15 cellular contexts compared by ENCODE assay signal in genomic region chr19:4431808-4432674, GRCh38. TPM values are rescaled to one million over a fixed set of nuclear protein-coding genes. Genes with fewer than 3 reads are reported as not detected.
DNase-seq lines count a peak whose midpoint lies in the region; ATAC-seq and TF ChIP-seq lines count a peak whose summit lies in the region.
"Had no signal": no experiment of that assay in that cellular context is flagged by ENCODE, and none has a peak within 500 bp of the region (broad histone marks: within the 10 kb centered on the region; RNA-seq: fewer than 3 reads in every experiment).

No MANE protein-coding gene starts in this region.

- H3K23ac ChIP-seq in mesendoderm (ENCODE audit: low read length): no peak overlapping the region

- H3K56ac ChIP-seq in mesendoderm (ENCODE audit: low read length): no peak overlapping the region

- H2BK120ac ChIP-seq in mesendoderm (ENCODE audit: low read depth, low read length): no peak overlapping the region

- H3K4me2 ChIP-seq in mesendoderm (ENCODE audit: low read length): no peak overlapping the region
- H3K4me2 ChIP-seq: A549 had no signal

- TF ChIP-seq CTCF in right atrium auricular region (IDR thresholded peaks at IDR 0.05) (no peak), heart right ventricle (IDR thresholded peaks at IDR 0.05) (no peak)

- no peak overlapping the region for H3K4me3 Mint-ChIP-seq in T-helper 2 cell treated with Interferon-gamma antibody and Interleukin-4, amounts not matched to agents 5 μg/mL and 100 μg/mL, for 36 hours
- H3K4me3 Mint-ChIP-seq: activated naive CD8-positive, alpha-beta T cell; nephron had no signal

- H3K4me1 ChIP-seq in right atrium auricular region (no peaks in the 10 kb centered on the region), heart right ventricle (peaks cover 0 to 23% (median 0%) of the 10 kb centered on the region in 9 donors), mesendoderm (ENCODE audit: control insufficient read depth, low read depth, low read length) (no peaks in the 10 kb centered on the region)
- H3K4me1 ChIP-seq: A549 had no signal

- peaks cover 6% of the 10 kb centered on the region for H3K79me1 ChIP-seq in mesendoderm (ENCODE audit: low read length)

- no peaks in the 10 kb centered on the region for H3K27me3 Mint-ChIP-seq in T-helper 2 cell treated with Interferon-gamma antibody and Interleukin-4, amounts not matched to agents 5 μg/mL and 100 μg/mL, for 36 hours (ENCODE audit: low read depth)
- H3K27me3 Mint-ChIP-seq: activated naive CD8-positive, alpha-beta T cell had no signal

- H4K5ac ChIP-seq in mesendoderm (ENCODE audit: low read length): no peak overlapping the region

- H3K36me3 Mint-ChIP-seq in T-helper 2 cell treated with Interferon-gamma antibody and Interleukin-4, amounts not matched to agents 5 μg/mL and 100 μg/mL, for 36 hours (ENCODE audit: low read depth): peaks cover 47% of the 10 kb centered on the region

- H3K27me3 ChIP-seq in right atrium auricular region: no peaks in the 10 kb centered on the region
- H3K27me3 ChIP-seq in heart right ventricle: no peaks in the 10 kb centered on the region
- no peaks in the 10 kb centered on the region for H3K27me3 ChIP-seq in mesendoderm (ENCODE audit: insufficient read depth, low read length, poor library complexity)

- 90 to 93% methylated on average over 26 of the region's 26 CpGs for WGBS in heart right ventricle, 2 donors
- no CpG with 5 or more reads among the region's 26 CpGs for WGBS in mesendoderm (ENCODE audit: extremely low coverage, insufficient coverage, low lambda C conversion rate)

- H3K9me3 Mint-ChIP-seq in T-helper 2 cell treated with Interferon-gamma antibody and Interleukin-4, amounts not matched to agents 5 μg/mL and 100 μg/mL, for 36 hours: no peaks in the 10 kb centered on the region
- H3K9me3 Mint-ChIP-seq: nephron had no signal

- H3K36me3 ChIP-seq in right atrium auricular region: no peaks in the 10 kb centered on the region
- peaks cover 0 to 67% (median 3%) of the 10 kb centered on the region in 9 donors for H3K36me3 ChIP-seq in heart right ventricle
- H3K36me3 ChIP-seq in mesendoderm (ENCODE audit: control insufficient read depth, insufficient read depth, low read length): peaks cover 32% of the 10 kb centered on the region

- H3K79me2 ChIP-seq in mesendoderm (ENCODE audit: control insufficient read depth, insufficient read depth, low read length): peaks cover 5% of the 10 kb centered on the region

- H3K9ac ChIP-seq in mesendoderm (ENCODE audit: low read length): no peak overlapping the region

- H3K4me1 Mint-ChIP-seq in T-helper 2 cell treated with Interferon-gamma antibody and Interleukin-4, amounts not matched to agents 5 μg/mL and 100 μg/mL, for 36 hours (ENCODE audit: low read depth): no peaks in the 10 kb centered on the region

- H3K4me3 ChIP-seq in right atrium auricular region (no peak overlapping the region), heart right ventricle (peak overlapping the region in 1 of 10 donors; percentile 16), mesendoderm (ENCODE audit: low read length) (no peak overlapping the region)
- H3K4me3 ChIP-seq: A549 had no signal

- H3K4ac ChIP-seq in mesendoderm (ENCODE audit: low read depth, low read length): no peak overlapping the region

- no peak overlapping the region for H4K8ac ChIP-seq in mesendoderm (ENCODE audit: low read depth, low read length)

- H3K27ac Mint-ChIP-seq in T-helper 2 cell treated with Interferon-gamma antibody and Interleukin-4, amounts not matched to agents 5 μg/mL and 100 μg/mL, for 36 hours: no peak overlapping the region
- H3K27ac Mint-ChIP-seq: activated naive CD8-positive, alpha-beta T cell; nephron had no signal

- no peak overlapping the region for H3K18ac ChIP-seq in mesendoderm (ENCODE audit: low read length)

- no peak overlapping the region for H2AK5ac ChIP-seq in mesendoderm (ENCODE audit: low read length)

- intact Hi-C loops in Right ventricle myocardium superior (cut with DNase I): no loop called here
- intact Hi-C loops in heart right ventricle (cut with DNase I): no loop called here

- DNase-seq in Right ventricle myocardium superior (no peak), right atrium auricular region (ENCODE audit: low spot score) (no peak), NOMO-1 (lab: John Stamatoyannopoulos, UW; ENCODE audit: unreplicated experiment in 2 of 2) (peak; percentile 73 to 76), heart right ventricle (no peak), superior temporal gyrus (ENCODE audit: extremely low spot score) (peak; percentile 25), mesendoderm (no peak)
- DNase-seq in T-helper 2 cell treated with Interferon-gamma antibody and Interleukin-4, amounts not matched to agents 5 μg/mL and 100 μg/mL, for 36 hours (ENCODE audit: low spot score): no peak
- DNase-seq: DND-41, NCI-H2029 treated with DMSO at 0.1 percent for 48 hours, small intestine, T1000 had no signal

- no peak overlapping the region for H2BK5ac ChIP-seq in mesendoderm (ENCODE audit: low read length)

- no peak overlapping the region for H2BK15ac ChIP-seq in mesendoderm (replicated peaks; ENCODE audit: low read depth)

- H3K27ac ChIP-seq in right atrium auricular region (no peak overlapping the region), heart right ventricle (peak overlapping the region in 2 of 10 donors; percentile 44 to 69), mesendoderm (ENCODE audit: low read depth, low read length) (no peak overlapping the region)
- H3K27ac ChIP-seq: A549 had no signal

- no peaks in the 10 kb centered on the region for H3K9me3 ChIP-seq in right atrium auricular region
- H3K9me3 ChIP-seq in heart right ventricle: no peaks in the 10 kb centered on the region
- H3K9me3 ChIP-seq: A549 had no signal

- peak; percentile 60 for ATAC-seq in Right ventricle myocardium superior (ENCODE audit: poor library complexity)
- peak in 6 of 8 donors; percentile 44 to 76 (median 66) for ATAC-seq in heart right ventricle
- no peak for ATAC-seq in GM21381 (IDR thresholded peaks at IDR 0.05; ENCODE audit: unreplicated experiment)
- ATAC-seq: A549 had no signal

RNA-seq across cellular contexts. Expression of gene UBXN6, which starts 25.6 kb away (rescaled TPM):
- 120 TPM for total RNA-seq in Right ventricle myocardium superior
- 100 to 1,000 TPM in 1 of 2 donors, 10 to 100 TPM in 1; 52.8 to 100 TPM for total RNA-seq in right atrium auricular region
- total RNA-seq in heart right ventricle: 100 to 1,000 TPM in 9 of 10 donors, 10 to 100 TPM in 1; 90.6 to 123 (median 104) TPM
- polyA plus RNA-seq in heart right ventricle: 100 to 1,000 TPM; 127 to 131 TPM
- 29.1 TPM for polyA plus RNA-seq in mesendoderm (2013, experiment 1 of 2)
- polyA plus RNA-seq in mesendoderm (2013, experiment 2 of 2): 28.3 TPM

RNA-seq across cellular contexts. Expression of gene CHAF1A, which starts 29.6 kb away (rescaled TPM):
- 5.4 TPM for total RNA-seq in Right ventricle myocardium superior
- 1 to 10 TPM; 2.6 to 5.0 TPM for total RNA-seq in right atrium auricular region
- 1 to 10 TPM; 4.5 to 8.7 (median 6.6) TPM for total RNA-seq in heart right ventricle
- 1 to 10 TPM; 4.2 to 4.4 TPM for polyA plus RNA-seq in heart right ventricle
- polyA plus RNA-seq in mesendoderm (2013, experiment 1 of 2): 107 TPM
- 110 TPM for polyA plus RNA-seq in mesendoderm (2013, experiment 2 of 2)

RNA-seq across cellular contexts. Expression of gene SH3GL1, which starts 31.7 kb away (rescaled TPM):
- total RNA-seq in Right ventricle myocardium superior (18.6 TPM), right atrium auricular region (10 to 100 TPM; 17.5 to 31.9 TPM), heart right ventricle (10 to 100 TPM; 13.1 to 33.4 (median 17.6) TPM)
- polyA plus RNA-seq in heart right ventricle: 10 to 100 TPM; 20.1 to 41.8 TPM
- 103 TPM for polyA plus RNA-seq in mesendoderm (2013, experiment 1 of 2)
- 105 TPM for polyA plus RNA-seq in mesendoderm (2013, experiment 2 of 2)

RNA-seq across cellular contexts. Expression of gene HDGFL2, which starts 40.1 kb away (rescaled TPM):
- total RNA-seq in Right ventricle myocardium superior: 27.8 TPM
- total RNA-seq in right atrium auricular region: 10 to 100 TPM; 18.3 to 24.8 TPM
- total RNA-seq in heart right ventricle: 10 to 100 TPM; 20.5 to 39.0 (median 26.7) TPM
- 10 to 100 TPM; 32.9 to 40.9 TPM for polyA plus RNA-seq in heart right ventricle
- polyA plus RNA-seq in mesendoderm (2013, experiment 1 of 2): 54.7 TPM
- 55.7 TPM for polyA plus RNA-seq in mesendoderm (2013, experiment 2 of 2)

Comparison
In these comparisons a context has a peak if more than half of its experiments do, and no peak if none do; other contexts are left out.
1. DNase-seq: peak in NOMO-1 (2 of 2) and superior temporal gyrus (single experiment); none in Right ventricle myocardium superior (single experiment), right atrium auricular region (single experiment), heart right ventricle (0 of 2), T-helper 2 cell treated with Interferon-gamma antibody and Interleukin-4, amounts not matched to agents 5 μg/mL and 100 μg/mL, for 36 hours (single experiment) and mesendoderm (single experiment).